Comparison of ENCODE assay signal across 8 cellular contexts in genomic region chr6:33279971-33280511, GRCh38. TPM values are rescaled to one million over a fixed set of nuclear protein-coding genes. Genes with fewer than 3 reads are reported as not detected.
A peak's percentile ranks its signal among the peaks of the same experiment; 100 is the strongest.
DNase-seq lines count a peak whose midpoint lies in the region; ATAC-seq, FAIRE-seq and TF ChIP-seq lines count a peak whose summit lies in the region.

No MANE protein-coding gene starts in this region.

- H3K9me3 ChIP-seq in Karpas-422 (ENCODE audit: low read length): no peaks in the 10 kb centered on the region
- H3K9me3 ChIP-seq in T-helper 17 cell (ENCODE audit: control insufficient read depth, low read length, poor library complexity, severe bottlenecking): no peaks in the 10 kb centered on the region

- H4K20me1 ChIP-seq in Karpas-422 (ENCODE audit: insufficient read depth, low read depth, low read length): peaks cover 10% of the 10 kb centered on the region

- H3K27ac ChIP-seq in Karpas-422 (ENCODE audit: low read length) (no peak overlapping the region), coronary artery (no peak overlapping the region)

- H2AFZ ChIP-seq in Karpas-422 (ENCODE audit: low read length): no peak overlapping the region

- peaks cover 21% of the 10 kb centered on the region for H3K36me3 ChIP-seq in Karpas-422 (ENCODE audit: insufficient read depth, low read length)

- no peak for FAIRE-seq in urothelium cell line (lab: Jason Lieb, UNC)

- ATAC-seq in T-helper 17 cell (no peak), HG03175 (IDR thresholded peaks at IDR 0.05; ENCODE audit: unreplicated experiment) (no peak)

- no peaks in the 10 kb centered on the region for H3K9me2 ChIP-seq in Karpas-422 (replicated peaks; ENCODE audit: insufficient read depth, low read length)

- peaks cover 41% of the 10 kb centered on the region for H3K4me1 Mint-ChIP-seq in T-helper 17 cell

- peak overlapping the region; percentile 14 for H3K27ac Mint-ChIP-seq in T-helper 17 cell

- peaks cover 43% of the 10 kb centered on the region for H3K4me1 ChIP-seq in Karpas-422 (ENCODE audit: low read length)

- no peaks in the 10 kb centered on the region for H3K36me3 Mint-ChIP-seq in T-helper 17 cell (ENCODE audit: low read depth)

- H3K9ac ChIP-seq in Karpas-422 (ENCODE audit: low read length): no peak overlapping the region

- no peak overlapping the region for H3K4me3 Mint-ChIP-seq in T-helper 17 cell

- peaks cover 6% of the 10 kb centered on the region; the same call in 1 of the 2 replicates for H3K79me2 ChIP-seq in Karpas-422 (ENCODE audit: low read length)

- TF ChIP-seq CTCF in coronary artery (IDR thresholded peaks at IDR 0.05): no peak

- DNase-seq in EH (ENCODE audit: low read depth) (peak; percentile 50), Karpas-422 (peak; percentile 56), T-helper 17 cell (no peak), glomerular visceral epithelial cell (ENCODE audit: extremely low spot score) (peak; percentile 79), urothelium cell line (ENCODE audit: low spot score) (peak; percentile 60), coronary artery (ENCODE audit: low spot score) (no peak), mucosa of gallbladder (ENCODE audit: low spot score) (no peak)

- no peaks in the 10 kb centered on the region for H3K27me3 Mint-ChIP-seq in T-helper 17 cell

- no peaks in the 10 kb centered on the region for H3K27me3 ChIP-seq in Karpas-422 (ENCODE audit: low read length)

- H3K4me3 ChIP-seq in Karpas-422 (ENCODE audit: low read length): no peak overlapping the region
- H3K4me3 ChIP-seq in coronary artery: no peak overlapping the region

- no peak overlapping the region for H3K4me2 ChIP-seq in Karpas-422 (ENCODE audit: low read depth, low read length, poor library complexity, severe bottlenecking)

RNA-seq across cellular contexts. Expression of gene B3GALT4, which starts 3.1 kb away (rescaled TPM):
- total RNA-seq in Karpas-422 (2014; rRNA removed; shearing (Covaris generic); ENCODE audit: low replicate concordance): 3.4 and 16.2 TPM in 2 replicates
- total RNA-seq in T-helper 17 cell (10 to 100 TPM; 10.1 to 13.0 TPM), mucosa of gallbladder (25.4 TPM)

RNA-seq across cellular contexts. Expression of gene RPS18, which starts 8.2 kb away (rescaled TPM):
- total RNA-seq in Karpas-422 (2014; rRNA removed; shearing (Covaris generic); ENCODE audit: low replicate concordance): 7,996 and 13,063 TPM in 2 replicates
- 1,000 to 10,000 TPM; 4,373 to 4,641 TPM for total RNA-seq in T-helper 17 cell
- total RNA-seq in mucosa of gallbladder: 1,438 TPM

RNA-seq across cellular contexts. Expression of gene VPS52, which starts 8.4 kb away (rescaled TPM):
- 21.6 and 76.5 TPM in 2 replicates for total RNA-seq in Karpas-422 (2014; rRNA removed; shearing (Covaris generic); ENCODE audit: low replicate concordance)
- total RNA-seq in T-helper 17 cell: 10 to 100 TPM; 66.5 to 68.3 TPM
- 62.5 TPM for total RNA-seq in mucosa of gallbladder

RNA-seq across cellular contexts. Expression of gene WDR46, which starts 9.0 kb away (rescaled TPM):
- 59.6 and 91.1 TPM in 2 replicates for total RNA-seq in Karpas-422 (2014; rRNA removed; shearing (Covaris generic); ENCODE audit: low replicate concordance)
- total RNA-seq in T-helper 17 cell (10 to 100 TPM; 32.1 to 38.6 TPM), mucosa of gallbladder (37.7 TPM)

RNA-seq across cellular contexts. Expression of gene PFDN6, which starts 9.4 kb away (rescaled TPM):
- 66.7 and 126 TPM in 2 replicates for total RNA-seq in Karpas-422 (2014; rRNA removed; shearing (Covaris generic); ENCODE audit: low replicate concordance)
- 10 to 100 TPM; 16.5 to 25.7 TPM for total RNA-seq in T-helper 17 cell
- total RNA-seq in mucosa of gallbladder: 38.6 TPM

Comparison
In these comparisons a context has a peak if more than half of its experiments do, and no peak if none do; other contexts are left out.
1. DNase-seq: peak in EH (single experiment), Karpas-422 (single experiment), glomerular visceral epithelial cell (single experiment) and urothelium cell line (single experiment); none in T-helper 17 cell (0 of 3), coronary artery (single experiment) and mucosa of gallbladder (single experiment).